In the genomic region with DNA sequence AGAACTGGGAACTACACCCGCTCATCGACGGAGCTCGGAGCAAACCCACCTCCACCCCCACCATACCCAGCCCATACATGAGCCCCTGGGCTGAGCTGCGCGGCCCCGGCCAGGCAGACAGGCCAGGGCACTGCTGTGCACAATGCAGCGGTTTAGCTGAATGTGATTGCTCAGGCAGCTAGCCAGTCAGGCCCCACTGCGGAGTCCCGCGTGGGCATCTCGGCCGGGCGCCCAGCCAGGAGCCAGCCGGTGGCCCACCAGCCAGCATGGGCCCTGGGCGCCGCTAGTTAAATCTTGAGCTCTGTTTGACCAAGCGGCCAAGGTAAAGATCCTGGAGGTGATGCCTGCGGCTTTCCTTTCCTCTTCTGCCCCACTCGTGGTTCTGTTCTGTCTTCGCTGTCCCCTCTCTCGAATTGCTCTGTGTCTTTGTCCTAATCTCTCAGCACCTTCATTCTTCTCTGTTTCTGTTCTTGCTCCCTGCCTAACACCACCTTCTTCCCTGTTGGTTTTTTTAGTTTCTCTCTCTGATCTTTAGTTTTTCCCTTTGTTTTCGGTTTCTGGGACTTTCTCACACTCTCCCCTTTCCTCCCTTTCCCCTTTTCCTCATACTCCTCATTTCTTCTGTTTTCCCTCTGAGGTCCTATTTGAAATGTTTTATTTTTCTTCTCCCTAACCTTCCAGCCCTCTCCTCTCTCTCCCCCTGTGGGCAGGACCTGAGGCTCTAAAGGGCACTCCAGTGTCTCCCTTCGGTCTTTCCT, we compare ENCODE assay signal across 2 cellular contexts.
TF ChIP-seq lines count a peak whose summit lies in the region.

No MANE protein-coding gene starts in this region.

TF ChIP-seq in HEK293, 187 proteins besides CTCF, POLR2A, EP300 and RAD21:
- TF ChIP-seq ZNF768 (tag by site-specific recombination; IDR thresholded peaks at IDR 0.05) (no peak), ZNF48 (tag by site-specific recombination; IDR thresholded peaks at IDR 0.05) (no peak), ZNF26 (tag by site-specific recombination; IDR thresholded peaks at IDR 0.05) (no peak), ZBTB8A (tag by site-specific recombination; IDR thresholded peaks at IDR 0.05) (no peak), ZEB2 (tag by site-specific recombination; IDR thresholded peaks at IDR 0.05) (no peak), PRDM1 (tag by site-specific recombination; IDR thresholded peaks at IDR 0.05) (peak; percentile 100), ZNF366 (tag by site-specific recombination; conservative IDR thresholded peaks at IDR 0.05) (peak; percentile 58), ZNF133 (tag by site-specific recombination; IDR thresholded peaks at IDR 0.05) (no peak), ZNF830 (tag by site-specific recombination; IDR thresholded peaks at IDR 0.05; ENCODE audit: low read depth) (no peak), ZIC2 (tag by site-specific recombination; IDR thresholded peaks at IDR 0.05) (peak; percentile 30; the same call in 1 of the 2 replicates), ZNF560 (tag by site-specific recombination; IDR thresholded peaks at IDR 0.05; ENCODE audit: borderline replicate concordance) (no peak), ZNF140 (tag by site-specific recombination; IDR thresholded peaks at IDR 0.05) (no peak)
- TF ChIP-seq, protein P1, sequence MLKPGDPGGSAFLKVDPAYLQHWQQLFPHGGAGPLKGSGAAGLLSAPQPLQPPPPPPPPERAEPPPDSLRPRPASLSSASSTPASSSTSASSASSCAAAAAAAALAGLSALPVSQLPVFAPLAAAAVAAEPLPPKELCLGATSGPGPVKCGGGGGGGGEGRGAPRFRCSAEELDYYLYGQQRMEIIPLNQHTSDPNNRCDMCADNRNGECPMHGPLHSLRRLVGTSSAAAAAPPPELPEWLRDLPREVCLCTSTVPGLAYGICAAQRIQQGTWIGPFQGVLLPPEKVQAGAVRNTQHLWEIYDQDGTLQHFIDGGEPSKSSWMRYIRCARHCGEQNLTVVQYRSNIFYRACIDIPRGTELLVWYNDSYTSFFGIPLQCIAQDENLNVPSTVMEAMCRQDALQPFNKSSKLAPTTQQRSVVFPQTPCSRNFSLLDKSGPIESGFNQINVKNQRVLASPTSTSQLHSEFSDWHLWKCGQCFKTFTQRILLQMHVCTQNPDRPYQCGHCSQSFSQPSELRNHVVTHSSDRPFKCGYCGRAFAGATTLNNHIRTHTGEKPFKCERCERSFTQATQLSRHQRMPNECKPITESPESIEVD (tag by site-specific recombination; IDR thresholded peaks at IDR 0.05) = no peak

TF ChIP-seq in K562, 482 proteins besides CTCF, POLR2A, EP300 and RAD21:
- TF ChIP-seq LEF1 (IDR thresholded peaks at IDR 0.05) = no peak
- TF ChIP-seq RBFOX2 (IDR thresholded peaks at IDR 0.05; ENCODE audit: low read depth, low read length) = peak; percentile 66
- peak; percentile 51 for TF ChIP-seq POLR2G (IDR thresholded peaks at IDR 0.05; ENCODE audit: low read depth, low read length)
- TF ChIP-seq POLR2B (IDR thresholded peaks at IDR 0.05; ENCODE audit: low read depth, partially characterized antibody) = peak; percentile 26
